ENCODE assay signal across 1 cellular context in genomic region chr5:101084353-101084752, GRCh38.
TF ChIP-seq lines count a peak whose summit lies in the region.

No MANE protein-coding gene starts in this region.

TF ChIP-seq in K562, 482 proteins besides CTCF, POLR2A, EP300 and RAD21 (continued from another document):
- TF ChIP-seq ZNF384 (IDR thresholded peaks at IDR 0.05; ENCODE audit: low read depth, low read length) (peak; percentile 50; the same call in 1 of the 2 replicates), POLR3A (IDR thresholded peaks at IDR 0.05; ENCODE audit: borderline replicate concordance, extremely low read depth, insufficient read depth, insufficient read length) (no peak), SPI1 (IDR thresholded peaks at IDR 0.05; ENCODE audit: borderline replicate concordance, low read depth, low read length) (no peak), ILF3 (IDR thresholded peaks at IDR 0.05; ENCODE audit: borderline replicate concordance) (no peak), NFXL1 (CRISPR knock-in tag; IDR thresholded peaks at IDR 0.05) (no peak), CBFA2T3 (IDR thresholded peaks at IDR 0.05) (peak; percentile 83)
